Comparison of ENCODE assay signal across 34 cellular contexts in the genomic region with DNA sequence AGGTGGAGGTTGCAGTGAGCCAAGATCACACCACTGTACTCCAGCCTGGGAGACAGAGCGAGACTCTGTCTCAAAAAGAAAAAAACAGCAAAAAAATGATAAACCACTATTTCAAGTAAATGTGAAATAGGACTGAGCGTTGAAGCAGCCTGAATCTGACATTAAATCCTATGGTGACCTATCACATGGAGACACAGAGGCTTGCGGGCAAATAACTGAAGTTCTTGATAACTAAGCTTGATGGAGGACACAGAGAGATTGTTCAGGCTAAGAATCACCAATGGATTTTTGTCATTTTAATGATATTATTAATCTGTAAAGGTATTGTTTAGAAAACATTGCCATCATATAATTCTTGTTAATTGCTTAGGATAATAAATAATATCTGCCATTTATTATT.
"Had no signal": no experiment of that assay in that cellular context is flagged by ENCODE, and none has a peak within 500 bp of the region (broad histone marks: within the 10 kb centered on the region; RNA-seq: fewer than 3 reads in every experiment).

No MANE protein-coding gene starts in this region.

- H3K9me3 ChIP-seq: adrenal gland, body of pancreas, esophagus squamous epithelium, gastroesophageal sphincter, heart right ventricle had no signal

- H3K27ac Mint-ChIP-seq: activated B cell treated with CpG ODN at 0.5 μM for 24 hours; activated naive CD8-positive, alpha-beta T cell treated with anti-CD3 and anti-CD28 coated beads for 36 hours; activated naive CD8-positive, alpha-beta T cell treated with anti-CD3 and anti-CD28 coated beads, Interleukin-2, amount 50 U/mL, for 24 hours; activated T-cell treated with anti-CD3 and anti-CD28 coated beads, Interleukin-2, amount 50 U/mL, for 24 hours; activated T-cell treated with anti-CD3 and anti-CD28 coated beads, Interleukin-2, amount 50 U/mL, for 72 hours; T-helper 17 cell; T-helper 2 cell treated with Interferon-gamma antibody and Interleukin-4, amounts not matched to agents 5 μg/mL and 100 μg/mL, for 36 hours had no signal

- H3K36me3 Mint-ChIP-seq: activated naive CD8-positive, alpha-beta T cell treated with anti-CD3 and anti-CD28 coated beads for 36 hours had no signal

- H3K27ac ChIP-seq: adrenal gland, body of pancreas, cardiac muscle cell, esophagus squamous epithelium, gastroesophageal sphincter, WERI-Rb-1 had no signal

- H3K4me3 ChIP-seq: adrenal gland, body of pancreas, cardiac muscle cell, esophagus squamous epithelium, gastroesophageal sphincter, heart right ventricle had no signal

- H3K9me3 Mint-ChIP-seq: activated B cell treated with CpG ODN at 0.5 μM for 24 hours; activated CD4-positive, alpha-beta memory T cell treated with anti-CD3 and anti-CD28 coated beads, Interleukin-2, amount 10 ng/mL, durations not matched to agents 7 days and 5 days; activated naive CD8-positive, alpha-beta T cell treated with anti-CD3 and anti-CD28 coated beads for 36 hours; activated naive CD8-positive, alpha-beta T cell treated with anti-CD3 and anti-CD28 coated beads, Interleukin-2, amount 50 U/mL, for 24 hours; activated T-cell treated with anti-CD3 and anti-CD28 coated beads, Interleukin-2, amount 50 U/mL, for 24 hours; activated T-cell treated with anti-CD3 and anti-CD28 coated beads, Interleukin-2, amount 50 U/mL, for 72 hours; effector memory CD8-positive, alpha-beta T cell; T-helper 2 cell treated with Interferon-gamma antibody and Interleukin-4, amounts not matched to agents 5 μg/mL and 100 μg/mL, for 36 hours had no signal

- ATAC-seq: activated CD4-positive, CD25-positive, alpha-beta regulatory T cell treated with anti-CD3 and anti-CD28 coated beads, Interleukin-2, amount 50 U/mL, for 24 hours; activated naive CD8-positive, alpha-beta T cell treated with anti-CD3 and anti-CD28 coated beads, Interleukin-2, amount 50 U/mL, for 24 hours; activated T-cell treated with anti-CD3 and anti-CD28 coated beads, Interleukin-2, amount 50 U/mL, for 72 hours; body of pancreas; effector memory CD8-positive, alpha-beta T cell; gastroesophageal sphincter; heart right ventricle; T-helper 17 cell had no signal

- H3K4me3 Mint-ChIP-seq: activated B cell treated with CpG ODN at 0.5 μM for 24 hours; activated CD4-positive, alpha-beta memory T cell treated with anti-CD3 and anti-CD28 coated beads, Interleukin-2, amount 10 ng/mL, durations not matched to agents 7 days and 5 days; activated naive CD8-positive, alpha-beta T cell treated with anti-CD3 and anti-CD28 coated beads for 36 hours; activated naive CD8-positive, alpha-beta T cell treated with anti-CD3 and anti-CD28 coated beads, Interleukin-2, amount 50 U/mL, for 24 hours; activated T-cell treated with anti-CD3 and anti-CD28 coated beads, Interleukin-2, amount 50 U/mL, for 24 hours; activated T-cell treated with anti-CD3 and anti-CD28 coated beads, Interleukin-2, amount 50 U/mL, for 72 hours; effector memory CD8-positive, alpha-beta T cell; T-helper 17 cell had no signal

- DNase-seq: activated B cell treated with CpG ODN at 0.5 μM for 24 hours; activated CD4-positive, alpha-beta memory T cell treated with anti-CD3 and anti-CD28 coated beads, Interleukin-2, amount 10 ng/mL, durations not matched to agents 7 days and 5 days; activated CD4-positive, alpha-beta T cell treated with anti-CD3 and anti-CD28 coated beads for 48 hours; activated CD8-positive, alpha-beta memory T cell treated with anti-CD3 and anti-CD28 coated beads, Interleukin-2, amount 50 U/mL, for 48 hours; activated gamma-delta T cell; activated naive CD4-positive, alpha-beta T cell; activated naive CD4-positive, alpha-beta T cell treated with anti-CD3 and anti-CD28 coated beads, Interleukin-2, amount 50 U/mL, for 16 hours; activated naive CD8-positive, alpha-beta T cell treated with anti-CD3 and anti-CD28 coated beads for 36 hours; activated naive CD8-positive, alpha-beta T cell treated with anti-CD3 and anti-CD28 coated beads, Interleukin-2, amount 50 U/mL, for 24 hours; activated T-cell treated with anti-CD3 and anti-CD28 coated beads for 4 hours; activated T-cell treated with anti-CD3 and anti-CD28 coated beads, Interleukin-2, amount 50 U/mL, for 24 hours; activated T-cell treated with anti-CD3 and anti-CD28 coated beads, Interleukin-2, amount 50 U/mL, for 72 hours; adrenal gland; amygdala; aorta; body of pancreas; central memory CD4-positive, alpha-beta T cell; cortex of kidney; dermis blood vessel endothelial cell; effector CD4-positive, alpha-beta T cell; effector memory CD8-positive, alpha-beta T cell; erythroblast; esophagus squamous epithelium; foreskin melanocyte; heart right ventricle; SW 1271; T-helper 1 cell; T-helper 17 cell; T1000; WERI-Rb-1 had no signal

- H3K36me3 ChIP-seq: adrenal gland, cardiac muscle cell, esophagus squamous epithelium, gastroesophageal sphincter, heart right ventricle, WERI-Rb-1 had no signal

- H3K27me3 ChIP-seq: adrenal gland, body of pancreas, cardiac muscle cell, esophagus squamous epithelium, gastroesophageal sphincter, heart right ventricle had no signal

- H3K27me3 Mint-ChIP-seq: activated B cell treated with CpG ODN at 0.5 μM for 24 hours; activated naive CD8-positive, alpha-beta T cell treated with anti-CD3 and anti-CD28 coated beads for 36 hours; activated naive CD8-positive, alpha-beta T cell treated with anti-CD3 and anti-CD28 coated beads, Interleukin-2, amount 50 U/mL, for 24 hours; activated T-cell treated with anti-CD3 and anti-CD28 coated beads, Interleukin-2, amount 50 U/mL, for 24 hours; effector memory CD8-positive, alpha-beta T cell; T-helper 17 cell had no signal
